In genomic region chr6:29617782-29618557, GRCh38 we compare ENCODE assay signal across 18 cellular contexts. TPM values are rescaled to one million over a fixed set of nuclear protein-coding genes. Genes with fewer than 3 reads are reported as not detected.
DNase-seq lines count a peak whose midpoint lies in the region; ATAC-seq, FAIRE-seq and TF ChIP-seq lines count a peak whose summit lies in the region.
"Had no signal": no experiment of that assay in that cellular context is flagged by ENCODE, and none has a peak within 500 bp of the region (broad histone marks: within the 10 kb centered on the region; RNA-seq: fewer than 3 reads in every experiment).

No MANE protein-coding gene starts in this region.

- H3K4me3 Mint-ChIP-seq in activated CD8-positive, alpha-beta memory T cell treated with anti-CD3 and anti-CD28 coated beads, Interleukin-2, amount 10 ng/mL, durations not matched to agents 7 days and 5 days = no peak overlapping the region
- peak overlapping the region; percentile 63 for H3K4me3 Mint-ChIP-seq in endothelial cell (ENCODE audit: unreplicated experiment)
- no peak overlapping the region for H3K4me3 Mint-ChIP-seq in nephron progenitor cell

- H3K27ac ChIP-seq in OCI-LY3 (ENCODE audit: low read length) (no peak overlapping the region), thyroid gland (no peak overlapping the region)
- H3K27ac ChIP-seq: tibial artery had no signal

- H3K9me3 Mint-ChIP-seq in activated CD8-positive, alpha-beta memory T cell treated with anti-CD3 and anti-CD28 coated beads, Interleukin-2, amount 10 ng/mL, durations not matched to agents 7 days and 5 days (ENCODE audit: low read depth) = no peaks in the 10 kb centered on the region
- H3K9me3 Mint-ChIP-seq in endothelial cell (ENCODE audit: unreplicated experiment) (no peaks in the 10 kb centered on the region), nephron progenitor cell (no peaks in the 10 kb centered on the region)

- no peak for TF ChIP-seq POLR2A in thyroid gland (IDR thresholded peaks at IDR 0.05)

- ATAC-seq in activated CD8-positive, alpha-beta memory T cell treated with anti-CD3 and anti-CD28 coated beads, Interleukin-2, amount 10 ng/mL, durations not matched to agents 7 days and 5 days = no peak

- H3K4me2 ChIP-seq in OCI-LY3 (ENCODE audit: low read length) = no peak overlapping the region

- no peaks in the 10 kb centered on the region for H3K36me3 Mint-ChIP-seq in activated CD8-positive, alpha-beta memory T cell treated with anti-CD3 and anti-CD28 coated beads, Interleukin-2, amount 10 ng/mL, durations not matched to agents 7 days and 5 days
- H3K36me3 Mint-ChIP-seq in endothelial cell (ENCODE audit: low read depth, unreplicated experiment) (peaks cover 56% of the 10 kb centered on the region), nephron progenitor cell (ENCODE audit: low read depth) (peaks cover 79% of the 10 kb centered on the region)

- H3K4me1 Mint-ChIP-seq in activated CD8-positive, alpha-beta memory T cell treated with anti-CD3 and anti-CD28 coated beads, Interleukin-2, amount 10 ng/mL, durations not matched to agents 7 days and 5 days = no peaks in the 10 kb centered on the region
- H3K4me1 Mint-ChIP-seq in endothelial cell (ENCODE audit: unreplicated experiment) (peaks cover 41% of the 10 kb centered on the region), nephron progenitor cell (no peaks in the 10 kb centered on the region)

- H3K9ac ChIP-seq in OCI-LY3 (ENCODE audit: low read length) = no peak overlapping the region

- peak; percentile 5 for FAIRE-seq in urothelium cell line (lab: Jason Lieb, UNC)
- FAIRE-seq: small intestine had no signal

- H2AFZ ChIP-seq in OCI-LY3 (ENCODE audit: low read depth, low read length) = no peak overlapping the region

- peak; percentile 19 for DNase-seq in activated CD8-positive, alpha-beta memory T cell treated with anti-CD3 and anti-CD28 coated beads for 24 hours
- no peak for DNase-seq in activated CD8-positive, alpha-beta memory T cell treated with anti-CD3 and anti-CD28 coated beads, Interleukin-2, amount 10 ng/mL, durations not matched to agents 7 days and 5 days
- peak; percentile 23 for DNase-seq in endothelial cell (ENCODE audit: low spot score)
- DNase-seq in urothelium cell line (ENCODE audit: low spot score) = no peak
- DNase-seq in nephron progenitor cell = no peak
- DNase-seq in NCI-H446 (lab: John Stamatoyannopoulos, UW) = no peak
- no peak for DNase-seq in thyroid gland
- DNase-seq: activated CD4-positive, CD25-positive, alpha-beta regulatory T cell treated with anti-CD3 and anti-CD28 coated beads, Interleukin-2, amount 50 U/mL, for 72 hours; cerebellar nuclear complex; NCI-H1048; NCI-H226; Right ventricle myocardium superior; small intestine; tibial artery had no signal

- CTCF ChIA-PET in activated CD8-positive, alpha-beta memory T cell treated with anti-CD3 and anti-CD28 coated beads, Interleukin-2, amount 10 ng/mL, durations not matched to agents 7 days and 5 days (lab: Charles Lee) = interaction anchor here (2.7 kb wide), 1 partner anchor 11 kb away, joined by 9 read pairs; no protein-coding TSS in a partner anchor

- H3K27ac Mint-ChIP-seq in activated CD8-positive, alpha-beta memory T cell treated with anti-CD3 and anti-CD28 coated beads, Interleukin-2, amount 10 ng/mL, durations not matched to agents 7 days and 5 days = no peak overlapping the region
- H3K27ac Mint-ChIP-seq in endothelial cell (ENCODE audit: unreplicated experiment) (no peak overlapping the region), nephron progenitor cell (no peak overlapping the region)

- H3K9me3 ChIP-seq in OCI-LY3 (ENCODE audit: insufficient read depth, low read length) (no peaks in the 10 kb centered on the region), thyroid gland (no peaks in the 10 kb centered on the region)
- H3K9me3 ChIP-seq: tibial artery had no signal

- H3K4me3 ChIP-seq in OCI-LY3 (ENCODE audit: low read length) (no peak overlapping the region), thyroid gland (replicated peaks in 1 of 3) (no peak overlapping the region)
- H3K4me3 ChIP-seq: tibial artery had no signal

- TF ChIP-seq CTCF in OCI-LY3 (IDR thresholded peaks at IDR 0.05; ENCODE audit: low read depth, low read length) = peak; percentile 24; the same call in 1 of the 2 replicates
- TF ChIP-seq CTCF in endothelial cell (IDR thresholded peaks at IDR 0.05; ENCODE audit: unreplicated experiment) = peak; percentile 39
- TF ChIP-seq CTCF in nephron progenitor cell (IDR thresholded peaks at IDR 0.05) = no peak
- no peak for TF ChIP-seq CTCF in thyroid gland (IDR thresholded peaks at IDR 0.05)

- no peaks in the 10 kb centered on the region for H3K27me3 Mint-ChIP-seq in activated CD8-positive, alpha-beta memory T cell treated with anti-CD3 and anti-CD28 coated beads, Interleukin-2, amount 10 ng/mL, durations not matched to agents 7 days and 5 days
- no peaks in the 10 kb centered on the region for H3K27me3 Mint-ChIP-seq in endothelial cell (ENCODE audit: unreplicated experiment)
- H3K27me3 Mint-ChIP-seq in nephron progenitor cell (ENCODE audit: low read depth, poor library complexity) = no peaks in the 10 kb centered on the region

- no peaks in the 10 kb centered on the region for H4K20me1 ChIP-seq in OCI-LY3 (ENCODE audit: insufficient read depth, low read length)

- peaks cover 7% of the 10 kb centered on the region for H3K36me3 ChIP-seq in OCI-LY3 (replicated peaks; ENCODE audit: low read depth, low read length)
- peaks cover 0 to 3% of the 10 kb centered on the region in 2 donors for H3K36me3 ChIP-seq in thyroid gland

- H3K27me3 ChIP-seq in OCI-LY3 (ENCODE audit: low read depth, low read length) = no peaks in the 10 kb centered on the region
- no peaks in the 10 kb centered on the region for H3K27me3 ChIP-seq in thyroid gland
- H3K27me3 ChIP-seq: tibial artery had no signal

- intact Hi-C loops in thyroid gland (cut with DNase I) = no loop called here

- 92 to 94% methylated on average over 8 of the region's 8 CpGs for WGBS in thyroid gland, 2 donors

- no peaks in the 10 kb centered on the region for H3K79me2 ChIP-seq in OCI-LY3 (ENCODE audit: low read length)

- H3K4me1 ChIP-seq in OCI-LY3 (ENCODE audit: low read length) (no peaks in the 10 kb centered on the region), thyroid gland (no peaks in the 10 kb centered on the region)
- H3K4me1 ChIP-seq: tibial artery had no signal

RNA-seq across cellular contexts. Expression of gene GABBR1, which starts 15.0 kb away (rescaled TPM):
- total RNA-seq in activated CD8-positive, alpha-beta memory T cell treated with anti-CD3 and anti-CD28 coated beads, Interleukin-2, amount 10 ng/mL, durations not matched to agents 7 days and 5 days = 1 to 10 TPM; 6.0 to 8.1 TPM
- total RNA-seq in endothelial cell (ENCODE audit: unreplicated experiment) (164 TPM), thyroid gland (10 to 100 TPM; 20.4 to 34.3 (median 23.8) TPM)

RNA-seq across cellular contexts. Expression of gene OR2H2, which starts 33.0 kb away (rescaled TPM):
- total RNA-seq in activated CD8-positive, alpha-beta memory T cell treated with anti-CD3 and anti-CD28 coated beads, Interleukin-2, amount 10 ng/mL, durations not matched to agents 7 days and 5 days = not detected
- total RNA-seq in endothelial cell (ENCODE audit: unreplicated experiment) (not detected), thyroid gland (not detected)
- total RNA-seq: Daoy, fibroblast of lung, myocyte, Right ventricle myocardium superior had no signal

RNA-seq across cellular contexts. Expression of gene MOG, which starts 38.9 kb away (rescaled TPM):
- not detected for total RNA-seq in activated CD8-positive, alpha-beta memory T cell treated with anti-CD3 and anti-CD28 coated beads, Interleukin-2, amount 10 ng/mL, durations not matched to agents 7 days and 5 days
- total RNA-seq in endothelial cell (ENCODE audit: unreplicated experiment) (not detected), thyroid gland (not detected)
- total RNA-seq: Daoy, fibroblast of lung, myocyte had no signal

RNA-seq across cellular contexts. Expression of gene UBD, which starts 58.4 kb away (rescaled TPM):
- total RNA-seq in activated CD8-positive, alpha-beta memory T cell treated with anti-CD3 and anti-CD28 coated beads, Interleukin-2, amount 10 ng/mL, durations not matched to agents 7 days and 5 days = 1 to 10 TPM in 1 of 2 experiments, not detected in 1; 1.6 TPM
- total RNA-seq in endothelial cell (ENCODE audit: unreplicated experiment) (not detected), thyroid gland (1 to 10 TPM in 1 of 4 donors, under 1 TPM in 1, not detected in 2; 0.93 to 1.5 TPM)
- total RNA-seq: fibroblast of lung, myocyte had no signal

Comparison
In these comparisons a context has a peak if more than half of its experiments do, and no peak if none do; other contexts are left out.
1. DNase-seq: peak in activated CD8-positive, alpha-beta memory T cell treated with anti-CD3 and anti-CD28 coated beads for 24 hours (single experiment) and endothelial cell (single experiment); none in activated CD8-positive, alpha-beta memory T cell treated with anti-CD3 and anti-CD28 coated beads, Interleukin-2, amount 10 ng/mL, durations not matched to agents 7 days and 5 days (single experiment), urothelium cell line (single experiment), nephron progenitor cell (single experiment), NCI-H446 (0 of 2) and thyroid gland (0 of 2).
2. CTCF ChIP-seq: peak in OCI-LY3 (single experiment) and endothelial cell (single experiment); none in nephron progenitor cell (single experiment) and thyroid gland (0 of 6).